ENCODE assay signal across 8 cellular contexts in the genomic region with DNA sequence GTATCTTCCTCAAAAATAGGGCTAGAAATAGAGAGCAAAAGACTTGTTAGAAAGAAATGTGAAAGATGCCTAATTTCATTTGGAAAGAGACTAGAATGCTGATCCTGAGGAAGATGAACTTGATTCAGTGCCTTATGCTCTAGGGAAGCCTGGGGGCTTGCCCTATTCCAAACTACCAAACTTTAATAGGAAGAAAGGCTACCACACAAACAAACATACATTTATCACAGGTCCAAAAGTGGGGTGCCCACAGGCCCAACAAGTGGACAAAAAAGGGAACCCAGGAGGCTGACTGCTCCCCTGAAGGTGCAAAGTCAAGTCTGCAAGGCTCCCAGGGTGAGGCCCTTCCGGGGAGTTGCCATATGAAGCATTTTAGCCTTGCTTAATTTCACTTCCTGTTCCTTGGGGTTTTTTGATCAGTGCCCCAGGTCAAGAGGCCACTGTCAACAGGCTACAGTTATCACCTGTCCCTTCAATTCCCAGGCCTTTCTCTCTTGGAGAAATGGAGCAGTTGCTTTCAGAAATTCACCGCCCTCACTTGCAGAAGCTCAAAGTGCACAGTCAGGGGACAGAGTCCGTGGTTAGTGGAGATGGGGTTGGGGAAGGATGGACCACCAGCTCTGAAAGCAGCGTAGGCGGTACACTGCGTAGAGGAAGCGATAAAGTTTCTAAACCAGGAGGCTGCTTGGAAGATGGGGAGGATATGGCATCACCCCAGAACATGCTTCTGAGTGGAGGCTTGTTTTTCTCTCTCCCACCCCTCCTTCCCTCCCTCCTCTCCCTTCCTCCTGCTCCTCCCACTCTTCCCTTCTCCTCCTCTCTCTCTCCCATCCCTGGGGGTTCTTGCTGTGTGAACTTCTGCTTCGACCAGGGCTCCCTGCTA. TPM values are rescaled to one million over a fixed set of nuclear protein-coding genes. Genes with fewer than 3 reads are reported as not detected.
A peak's percentile ranks its signal among the peaks of the same experiment; 100 is the strongest.
DNase-seq lines count a peak whose midpoint lies in the region; ATAC-seq, FAIRE-seq and TF ChIP-seq lines count a peak whose summit lies in the region.

No MANE protein-coding gene starts in this region.

- H3K27ac Mint-ChIP-seq in activated naive CD8-positive, alpha-beta T cell treated with anti-CD3 and anti-CD28 coated beads for 36 hours: peak overlapping the region; percentile 68

- H3K79me2 ChIP-seq in hepatocyte: no peaks in the 10 kb centered on the region

- no peaks in the 10 kb centered on the region for H3K36me3 ChIP-seq in upper lobe of left lung
- H3K36me3 ChIP-seq in hepatocyte (replicated peaks; ENCODE audit: insufficient read depth, low read depth): no peaks in the 10 kb centered on the region

- H3K9me3 ChIP-seq in upper lobe of left lung (no peaks in the 10 kb centered on the region), hepatocyte (ENCODE audit: low read depth) (no peaks in the 10 kb centered on the region)

- H3K36me3 Mint-ChIP-seq in activated naive CD8-positive, alpha-beta T cell treated with anti-CD3 and anti-CD28 coated beads for 36 hours: peaks cover 8% of the 10 kb centered on the region

- no peak for TF ChIP-seq EP300 in upper lobe of left lung (IDR thresholded peaks at IDR 0.05)

- H3K4me3 ChIP-seq in upper lobe of left lung (no peak overlapping the region), hepatocyte (no peak overlapping the region)

- no peaks in the 10 kb centered on the region for H3K27me3 Mint-ChIP-seq in activated naive CD8-positive, alpha-beta T cell treated with anti-CD3 and anti-CD28 coated beads for 36 hours

- WGBS in upper lobe of left lung, 2 donors: 69 to 71% methylated on average over 8 of the region's 8 CpGs
- WGBS in hepatocyte (ENCODE audit: low lambda C conversion rate, missing lambda C conversion rate): 84% methylated on average over 8 of the region's 8 CpGs

- ATAC-seq in GM21360 (IDR thresholded peaks at IDR 0.05; ENCODE audit: unreplicated experiment) (peak; percentile 82), HG03520 (IDR thresholded peaks at IDR 0.05; ENCODE audit: unreplicated experiment) (peak; percentile 93), upper lobe of left lung (ENCODE audit: low FRiP score in 2 of 2) (peak; percentile 72 to 73)

- H3K27ac ChIP-seq in upper lobe of left lung: peak overlapping the region; percentile 48 to 76 (median 64)
- no peak overlapping the region for H3K27ac ChIP-seq in hepatocyte

- no peaks in the 10 kb centered on the region for H4K20me1 ChIP-seq in hepatocyte (ENCODE audit: insufficient read depth, poor library complexity, severe bottlenecking)

- TF ChIP-seq CTCF in upper lobe of left lung (IDR thresholded peaks at IDR 0.05): no peak
- TF ChIP-seq CTCF in hepatocyte (IDR thresholded peaks at IDR 0.05; ENCODE audit: poor library complexity): no peak

- no peaks in the 10 kb centered on the region for H3K9me3 Mint-ChIP-seq in activated naive CD8-positive, alpha-beta T cell treated with anti-CD3 and anti-CD28 coated beads for 36 hours

- peak; percentile 34 for DNase-seq in GM12892 (ENCODE audit: insufficient read length)
- peak; percentile 6 for DNase-seq in activated naive CD8-positive, alpha-beta T cell treated with anti-CD3 and anti-CD28 coated beads for 36 hours
- peak in 1 of 2 donors; percentile 68 for DNase-seq in upper lobe of left lung
- DNase-seq in NCI-H526 treated with DMSO at 0.1 percent for 48 hours (lab: John Stamatoyannopoulos, UW): no peak
- no peak for DNase-seq in hepatocyte (ENCODE audit: low spot score)
- no peak for DNase-seq in NCI-H1092 treated with DMSO at 0.1 percent for 48 hours (lab: John Stamatoyannopoulos, UW)

- H3K9me2 ChIP-seq in hepatocyte (replicated peaks; ENCODE audit: insufficient read depth): no peaks in the 10 kb centered on the region

- peak; percentile 95 for FAIRE-seq in GM12892 (lab: Jason Lieb, UNC)

- H2AFZ ChIP-seq in hepatocyte: no peak overlapping the region

- H3K4me1 ChIP-seq in upper lobe of left lung (peaks cover 0 to 11% (median 0%) of the 10 kb centered on the region in 4 donors), hepatocyte (ENCODE audit: insufficient read depth) (no peaks in the 10 kb centered on the region)

- no peak overlapping the region for H3K4me3 Mint-ChIP-seq in activated naive CD8-positive, alpha-beta T cell treated with anti-CD3 and anti-CD28 coated beads for 36 hours

- TF ChIP-seq POLR2A in GM12892 (IDR thresholded peaks at IDR 0.05; ENCODE audit: low read depth, low read length) (peak; percentile 74), upper lobe of left lung (IDR thresholded peaks at IDR 0.05) (no peak)

- peaks cover 17% of the 10 kb centered on the region for H3K4me1 Mint-ChIP-seq in activated naive CD8-positive, alpha-beta T cell treated with anti-CD3 and anti-CD28 coated beads for 36 hours

- no peak overlapping the region for H3K4me2 ChIP-seq in hepatocyte

- H3K27me3 ChIP-seq in upper lobe of left lung: no peaks in the 10 kb centered on the region
- no peaks in the 10 kb centered on the region for H3K27me3 ChIP-seq in hepatocyte

RNA-seq across cellular contexts. Expression of gene TMEM154, which starts 36.4 kb away (rescaled TPM):
- polyA plus RNA-seq in GM12892 (2012; ENCODE audit: missing spikeins): 22.3 TPM
- 10 to 100 TPM; 18.3 to 18.5 TPM for total RNA-seq in activated naive CD8-positive, alpha-beta T cell treated with anti-CD3 and anti-CD28 coated beads for 36 hours
- 10 to 100 TPM in 2 of 6 donors, 1 to 10 TPM in 4; 2.4 to 18.7 (median 6.0) TPM for total RNA-seq in upper lobe of left lung
- total RNA-seq in hepatocyte: 1.2 and 1.7 TPM in 2 replicates
- 0.36 and 6.8 TPM in 2 replicates for polyA plus RNA-seq in hepatocyte

Comparison
In these comparisons a context has a peak if more than half of its experiments do, and no peak if none do; other contexts are left out.
1. DNase-seq: peak in GM12892 (single experiment) and activated naive CD8-positive, alpha-beta T cell treated with anti-CD3 and anti-CD28 coated beads for 36 hours (single experiment); none in NCI-H526 treated with DMSO at 0.1 percent for 48 hours (single experiment), hepatocyte (single experiment) and NCI-H1092 treated with DMSO at 0.1 percent for 48 hours (single experiment).
2. Peak in every context shown above with its lines, with median percentiles within 50 percentile points of each other: ATAC-seq.